8 cellular contexts compared by ENCODE assay signal in genomic region chr4:108018038-108018883, GRCh38. TPM values are rescaled to one million over a fixed set of nuclear protein-coding genes. Genes with fewer than 3 reads are reported as not detected.
A peak's percentile ranks its signal among the peaks of the same experiment; 100 is the strongest.
DNase-seq lines count a peak whose midpoint lies in the region; ATAC-seq and TF ChIP-seq lines count a peak whose summit lies in the region.

No MANE protein-coding gene starts in this region.

- H3K27ac ChIP-seq in uterus: no peak overlapping the region

- intact Hi-C loops in head of caudate nucleus (cut with DNase I): no loop called here
- intact Hi-C loops in posterior vena cava (cut with DNase I): loop anchor here in 1 of 2 donors (5.0 kb wide), 1 partner anchor 554 kb away; no protein-coding TSS in a partner anchor
- intact Hi-C loops in uterus (cut with DNase I; ENCODE audit: low total_unique reads): no loop called here

- H3K4me3 ChIP-seq in LNCaP clone FGC (ENCODE audit: low read depth, low read length) (no peak overlapping the region), uterus (no peak overlapping the region)

- no peak for TF ChIP-seq POLR2A in uterus (IDR thresholded peaks at IDR 0.05)

- no peaks in the 10 kb centered on the region for H3K27me3 ChIP-seq in uterus

- TF ChIP-seq CTCF in LNCaP clone FGC (IDR thresholded peaks at IDR 0.05; ENCODE audit: control insufficient read depth, extremely low read depth, insufficient read depth): peak; percentile 76
- TF ChIP-seq CTCF in uterus (IDR thresholded peaks at IDR 0.05): peak; percentile 69 to 77 (median 73)

- DNase-seq in EH (ENCODE audit: low read depth) (peak; percentile 78), LNCaP clone FGC (ENCODE audit: low read depth) (peak; percentile 40), head of caudate nucleus (peak; percentile 33 to 95 (median 87)), posterior vena cava (ENCODE audit: low spot score) (peak; percentile 91), uterus (peak; percentile 70 to 79)
- peak; percentile 84 for DNase-seq in activated naive CD4-positive, alpha-beta T cell treated with anti-CD3 and anti-CD28 coated beads, Interleukin-2, amount 50 U/mL, for 16 hours

- peak; percentile 67 for ATAC-seq in GM21737 (IDR thresholded peaks at IDR 0.05; ENCODE audit: unreplicated experiment)
- ATAC-seq in SK-N-SH treated with all-trans-retinoic acid at 6 μM for 48 hours: peak; percentile 95

- no peaks in the 10 kb centered on the region for H3K36me3 ChIP-seq in uterus

- H3K9me3 ChIP-seq in uterus: no peaks in the 10 kb centered on the region

- no peaks in the 10 kb centered on the region for H3K4me1 ChIP-seq in uterus

TF ChIP-seq in SK-N-SH treated with all-trans-retinoic acid at 6 μM for 48 hours, 23 proteins besides CTCF, POLR2A, EP300 and RAD21:
- TF ChIP-seq SNAI2 (CRISPR knock-in tag; IDR thresholded peaks at IDR 0.05) (no peak), CSRNP3 (CRISPR knock-in tag; IDR thresholded peaks at IDR 0.05) (no peak), CSDC2 (CRISPR knock-in tag; IDR thresholded peaks at IDR 0.05) (no peak), ZC3H10 (CRISPR knock-in tag; IDR thresholded peaks at IDR 0.05) (no peak), ESRRG (CRISPR knock-in tag; IDR thresholded peaks at IDR 0.05) (no peak), GLIS3 (CRISPR knock-in tag; IDR thresholded peaks at IDR 0.05) (no peak), ZFP30 (CRISPR knock-in tag; IDR thresholded peaks at IDR 0.05) (no peak), ZNF565 (CRISPR knock-in tag; conservative IDR thresholded peaks at IDR 0.05; ENCODE audit: low read depth) (no peak)
- TF ChIP-seq, protein P1, sequence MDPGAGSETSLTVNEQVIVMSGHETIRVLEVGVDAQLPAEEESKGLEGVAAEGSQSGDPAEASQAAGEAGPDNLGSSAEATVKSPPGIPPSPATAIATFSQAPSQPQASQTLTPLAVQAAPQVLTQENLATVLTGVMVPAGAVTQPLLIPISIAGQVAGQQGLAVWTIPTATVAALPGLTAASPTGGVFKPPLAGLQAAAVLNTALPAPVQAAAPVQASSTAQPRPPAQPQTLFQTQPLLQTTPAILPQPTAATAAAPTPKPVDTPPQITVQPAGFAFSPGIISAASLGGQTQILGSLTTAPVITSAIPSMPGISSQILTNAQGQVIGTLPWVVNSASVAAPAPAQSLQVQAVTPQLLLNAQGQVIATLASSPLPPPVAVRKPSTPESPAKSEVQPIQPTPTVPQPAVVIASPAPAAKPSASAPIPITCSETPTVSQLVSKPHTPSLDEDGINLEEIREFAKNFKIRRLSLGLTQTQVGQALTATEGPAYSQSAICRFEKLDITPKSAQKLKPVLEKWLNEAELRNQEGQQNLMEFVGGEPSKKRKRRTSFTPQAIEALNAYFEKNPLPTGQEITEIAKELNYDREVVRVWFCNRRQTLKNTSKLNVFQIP (CRISPR knock-in tag; IDR thresholded peaks at IDR 0.05; ENCODE audit: borderline replicate concordance, low read depth): no peak
- TF ChIP-seq, protein P2, sequence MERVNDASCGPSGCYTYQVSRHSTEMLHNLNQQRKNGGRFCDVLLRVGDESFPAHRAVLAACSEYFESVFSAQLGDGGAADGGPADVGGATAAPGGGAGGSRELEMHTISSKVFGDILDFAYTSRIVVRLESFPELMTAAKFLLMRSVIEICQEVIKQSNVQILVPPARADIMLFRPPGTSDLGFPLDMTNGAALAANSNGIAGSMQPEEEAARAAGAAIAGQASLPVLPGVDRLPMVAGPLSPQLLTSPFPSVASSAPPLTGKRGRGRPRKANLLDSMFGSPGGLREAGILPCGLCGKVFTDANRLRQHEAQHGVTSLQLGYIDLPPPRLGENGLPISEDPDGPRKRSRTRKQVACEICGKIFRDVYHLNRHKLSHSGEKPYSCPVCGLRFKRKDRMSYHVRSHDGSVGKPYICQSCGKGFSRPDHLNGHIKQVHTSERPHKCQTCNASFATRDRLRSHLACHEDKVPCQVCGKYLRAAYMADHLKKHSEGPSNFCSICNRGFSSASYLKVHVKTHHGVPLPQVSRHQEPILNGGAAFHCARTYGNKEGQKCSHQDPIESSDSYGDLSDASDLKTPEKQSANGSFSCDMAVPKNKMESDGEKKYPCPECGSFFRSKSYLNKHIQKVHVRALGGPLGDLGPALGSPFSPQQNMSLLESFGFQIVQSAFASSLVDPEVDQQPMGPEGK (CRISPR knock-in tag; IDR thresholded peaks at IDR 0.05; ENCODE audit: borderline replicate concordance): no peak

RNA-seq across cellular contexts. Expression of gene HADH, which starts 28.6 kb away (rescaled TPM):
- 10 to 100 TPM; 52.6 to 91.5 TPM for total RNA-seq in posterior vena cava
- total RNA-seq in uterus: 10 to 100 TPM; 32.0 to 63.5 (median 50.0) TPM

Comparison
In these comparisons a context has a peak if more than half of its experiments do, and no peak if none do; other contexts are left out.
1. DNase-seq: peak in every context shown above with its lines; median percentile 91 in posterior vena cava; 87 in head of caudate nucleus; 84 in activated naive CD4-positive, alpha-beta T cell treated with anti-CD3 and anti-CD28 coated beads, Interleukin-2, amount 50 U/mL, for 16 hours; 78 in EH; 74 in uterus; 40 in LNCaP clone FGC.